Comparison of ENCODE assay signal across 11 cellular contexts in the genomic region with DNA sequence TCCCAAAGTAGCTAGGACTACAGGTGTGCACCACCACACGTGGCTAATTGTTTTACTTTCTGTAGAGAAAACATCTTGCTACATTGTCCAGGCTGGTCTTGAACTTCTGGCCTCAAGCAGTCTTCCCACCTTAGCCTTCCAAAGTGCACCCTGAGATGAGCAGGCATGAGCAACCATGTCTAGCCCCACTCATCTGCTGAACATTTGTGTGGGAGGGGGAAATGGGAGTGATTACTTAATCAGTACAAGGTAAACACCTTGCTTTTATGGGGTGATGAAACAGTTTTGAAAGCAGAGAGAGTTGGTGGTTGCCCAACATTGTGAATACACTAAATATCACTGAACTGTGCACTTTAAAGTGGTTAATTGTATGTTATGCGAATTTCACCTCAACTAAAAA. TPM values are rescaled to one million over a fixed set of nuclear protein-coding genes. Genes with fewer than 3 reads are reported as not detected.
DNase-seq lines count a peak whose midpoint lies in the region; ATAC-seq, FAIRE-seq and TF ChIP-seq lines count a peak whose summit lies in the region.
"Had no signal": no experiment of that assay in that cellular context is flagged by ENCODE, and none has a peak within 500 bp of the region (broad histone marks: within the 10 kb centered on the region; RNA-seq: fewer than 3 reads in every experiment).

No MANE protein-coding gene starts in this region.

- H3K27ac ChIP-seq in kidney (ENCODE audit: low read depth in 2 of 2, low read length in 2 of 2) = no peak overlapping the region
- H3K27ac ChIP-seq: prostate gland had no signal

- FAIRE-seq in kidney (lab: Jason Lieb, UNC) = no peak

- no peaks in the 10 kb centered on the region for H3K36me3 ChIP-seq in kidney (ENCODE audit: control insufficient read depth in 1 of 2, insufficient read depth in 2 of 2, low read length in 2 of 2)
- H3K36me3 ChIP-seq: prostate gland had no signal

- DNase-seq in stimulated activated CD4-positive, alpha-beta T cell treated with anti-CD3 and anti-CD28 coated beads, Interleukin-1b, Interleukin-23, amount 100 ng/mL, for 48 hours = peak; percentile 36
- DNase-seq in stimulated activated CD4-positive, alpha-beta T cell treated with anti-CD3 and anti-CD28 coated beads, Interleukin-12 subunit alpha, Interleukin-12 subunit beta, amount 100 ng/mL, for 4 hours = no peak
- peak; percentile 43 for DNase-seq in activated CD8-positive, alpha-beta memory T cell treated with anti-CD3 and anti-CD28 coated beads, Interleukin-2, amount 50 U/mL, for 48 hours
- DNase-seq in kidney (peak; percentile 13), SK-N-DZ (ENCODE audit: low spot score) (no peak)
- DNase-seq: KBM-7, NCI-H2081 had no signal

- peaks cover 0 to 7% of the 10 kb centered on the region in 2 donors for H3K4me1 ChIP-seq in kidney (ENCODE audit: control insufficient read depth in 1 of 2, insufficient read depth in 1 of 2, low read depth in 1 of 2, low read length in 2 of 2)
- H3K4me1 ChIP-seq: prostate gland had no signal

- H3K4me3 ChIP-seq in kidney (ENCODE audit: low read length in 2 of 2) = no peak overlapping the region
- H3K4me3 ChIP-seq: prostate gland had no signal

- H3K9me3 ChIP-seq in kidney (ENCODE audit: control insufficient read depth in 1 of 2, low read length in 2 of 2) = no peaks in the 10 kb centered on the region
- H3K9me3 ChIP-seq: prostate gland had no signal

- TF ChIP-seq CTCF in kidney (IDR thresholded peaks at IDR 0.05; ENCODE audit: borderline replicate concordance, extremely low read depth, insufficient read depth) = no peak

- ATAC-seq in GM18520 (IDR thresholded peaks at IDR 0.05; ENCODE audit: unreplicated experiment) (no peak), HG03095 (IDR thresholded peaks at IDR 0.05; ENCODE audit: unreplicated experiment) (no peak)

- intact Hi-C loops in kidney (cut with DNase I) = no loop called here

- H3K9ac ChIP-seq in kidney (ENCODE audit: low read length in 2 of 2) = no peak overlapping the region

RNA-seq across cellular contexts. Expression of a gene that starts 5.3 kb away (rescaled TPM):
- total RNA-seq in kidney = 90.9 TPM
- polyA plus RNA-seq in kidney (ENCODE audit: insufficient read depth, low read depth, low replicate concordance) = 79.7 TPM
- polyA plus RNA-seq in SK-N-DZ (2014; cell fraction: cytosol; rRNA removed) = 119 and 121 TPM in 2 replicates
- polyA plus RNA-seq in SK-N-DZ (2014; cell fraction: nucleus; rRNA removed) = 70.2 and 80.1 TPM in 2 replicates

RNA-seq across cellular contexts. Expression of a gene that starts 38.2 kb away (rescaled TPM):
- 3.7 TPM for total RNA-seq in kidney
- 1.4 TPM for polyA plus RNA-seq in kidney (ENCODE audit: insufficient read depth, low read depth, low replicate concordance)
- not detected in 2 replicates for polyA plus RNA-seq in SK-N-DZ (2014; cell fraction: cytosol; rRNA removed)
- not detected in 2 replicates for polyA plus RNA-seq in SK-N-DZ (2014; cell fraction: nucleus; rRNA removed)
- total RNA-seq: fibroblast of lung had no signal
- polyA plus RNA-seq: fibroblast of lung had no signal

Comparison
In these comparisons a context has a peak if more than half of its experiments do, and no peak if none do; other contexts are left out.
1. DNase-seq: peak in stimulated activated CD4-positive, alpha-beta T cell treated with anti-CD3 and anti-CD28 coated beads, Interleukin-1b, Interleukin-23, amount 100 ng/mL, for 48 hours (single experiment), activated CD8-positive, alpha-beta memory T cell treated with anti-CD3 and anti-CD28 coated beads, Interleukin-2, amount 50 U/mL, for 48 hours (single experiment) and kidney (single experiment); none in stimulated activated CD4-positive, alpha-beta T cell treated with anti-CD3 and anti-CD28 coated beads, Interleukin-12 subunit alpha, Interleukin-12 subunit beta, amount 100 ng/mL, for 4 hours (single experiment) and SK-N-DZ (single experiment).